15 cellular contexts compared by ENCODE assay signal in the genomic region with DNA sequence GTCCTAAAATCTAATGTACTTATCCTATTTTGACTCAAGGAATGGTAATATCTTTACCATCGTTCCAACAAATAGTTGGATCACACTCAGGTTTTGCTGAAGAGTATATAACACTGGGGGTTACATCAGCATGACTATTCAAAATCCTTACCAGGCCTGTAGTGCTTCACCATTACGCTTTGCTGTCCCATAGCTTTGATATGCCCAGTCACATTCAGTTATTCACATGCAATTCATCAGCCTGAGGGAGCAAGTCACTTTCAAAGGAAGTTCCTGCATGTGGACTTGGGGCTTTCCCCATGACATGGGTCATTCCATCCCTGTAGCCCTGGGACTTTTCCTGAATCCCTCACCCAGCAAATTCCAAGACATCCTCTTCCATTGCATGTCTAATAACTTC.
"Had no signal": no experiment of that assay in that cellular context is flagged by ENCODE, and none has a peak within 500 bp of the region (broad histone marks: within the 10 kb centered on the region; RNA-seq: fewer than 3 reads in every experiment).

No MANE protein-coding gene starts in this region.

- H3K27me3 ChIP-seq: adrenal gland, heart left ventricle, ovary, vagina had no signal

- H3K36me3 Mint-ChIP-seq: activated naive CD4-positive, alpha-beta T cell treated with anti-CD3 and anti-CD28 coated beads, Interleukin-2, amount 10 ng/mL, durations not matched to agents 7 days and 5 days had no signal

- H3K4me3 ChIP-seq: adrenal gland, heart left ventricle, left ventricle myocardium inferior, ovary, thoracic aorta, vagina had no signal

- H3K9me3 ChIP-seq: adrenal gland, heart left ventricle, left ventricle myocardium inferior, ovary, thoracic aorta, vagina had no signal

- H3K4me1 Mint-ChIP-seq: activated B cell treated with CpG ODN at 0.5 μM for 24 hours; activated CD4-positive, alpha-beta T cell treated with anti-CD3 and anti-CD28 coated beads, Interleukin-2, amount 10 ng/mL, durations not matched to agents 7 days and 5 days; activated naive CD4-positive, alpha-beta T cell treated with anti-CD3 and anti-CD28 coated beads, Interleukin-2, amount 10 ng/mL, durations not matched to agents 7 days and 5 days; central memory CD8-positive, alpha-beta T cell; stimulated activated naive CD8-positive, alpha-beta T cell treated with anti-CD3 and anti-CD28 coated beads, Interleukin-15, amount 100 ng/mL, for 72 hours had no signal

- H3K27ac Mint-ChIP-seq: activated B cell treated with CpG ODN at 0.5 μM for 24 hours; activated CD4-positive, alpha-beta T cell treated with anti-CD3 and anti-CD28 coated beads, Interleukin-2, amount 10 ng/mL, durations not matched to agents 7 days and 5 days; activated naive CD4-positive, alpha-beta T cell treated with anti-CD3 and anti-CD28 coated beads, Interleukin-2, amount 10 ng/mL, durations not matched to agents 7 days and 5 days; activated T-helper 2 cell treated with anti-CD3 and anti-CD28 coated beads, Interferon-gamma antibody, Interleukin-2, Interleukin-4, amounts not matched to agents 10 μg/mL and 5 μg/mL and 100 μg/mL, durations not matched to agents 14 hours and 24 hours and 36 hours; endodermal cell had no signal

- H3K27me3 Mint-ChIP-seq: activated B cell treated with CpG ODN at 0.5 μM for 24 hours; activated CD4-positive, alpha-beta T cell treated with anti-CD3 and anti-CD28 coated beads, Interleukin-2, amount 10 ng/mL, durations not matched to agents 7 days and 5 days; activated naive CD4-positive, alpha-beta T cell treated with anti-CD3 and anti-CD28 coated beads, Interleukin-2, amount 10 ng/mL, durations not matched to agents 7 days and 5 days; central memory CD8-positive, alpha-beta T cell; stimulated activated naive CD8-positive, alpha-beta T cell treated with anti-CD3 and anti-CD28 coated beads, Interleukin-15, amount 100 ng/mL, for 72 hours had no signal

- H3K36me3 ChIP-seq: adrenal gland, heart left ventricle, left ventricle myocardium inferior, ovary, thoracic aorta, vagina had no signal

- H3K27ac ChIP-seq: adrenal gland, heart left ventricle, left ventricle myocardium inferior, ovary, thoracic aorta, vagina had no signal

- ATAC-seq: heart left ventricle; stimulated activated naive CD8-positive, alpha-beta T cell treated with anti-CD3 and anti-CD28 coated beads, Interleukin-15, amount 100 ng/mL, for 72 hours had no signal

- DNase-seq: activated B cell treated with CpG ODN at 0.5 μM for 24 hours; activated CD4-positive, alpha-beta T cell treated with anti-CD3 and anti-CD28 coated beads, Interleukin-2, amount 10 ng/mL, durations not matched to agents 7 days and 5 days; activated naive CD4-positive, alpha-beta T cell treated with anti-CD3 and anti-CD28 coated beads, Interleukin-2, amount 10 ng/mL, durations not matched to agents 7 days and 5 days; adrenal gland; dermis blood vessel endothelial cell; endodermal cell; heart left ventricle; left ventricle myocardium inferior; ovary; stimulated activated CD4-positive, alpha-beta T cell treated with anti-CD3 and anti-CD28 coated beads, Interleukin-4, amount 100 ng/mL, for 4 hours; stimulated activated naive CD8-positive, alpha-beta T cell treated with anti-CD3 and anti-CD28 coated beads, Interleukin-15, amount 100 ng/mL, for 72 hours had no signal

- H3K9me3 Mint-ChIP-seq: activated naive CD4-positive, alpha-beta T cell treated with anti-CD3 and anti-CD28 coated beads, Interleukin-2, amount 10 ng/mL, durations not matched to agents 7 days and 5 days; activated T-helper 2 cell treated with anti-CD3 and anti-CD28 coated beads, Interferon-gamma antibody, Interleukin-2, Interleukin-4, amounts not matched to agents 10 μg/mL and 5 μg/mL and 100 μg/mL, durations not matched to agents 14 hours and 24 hours and 36 hours; central memory CD8-positive, alpha-beta T cell had no signal

- H3K4me1 ChIP-seq: adrenal gland, heart left ventricle, left ventricle myocardium inferior, vagina had no signal

- H3K4me3 Mint-ChIP-seq: activated B cell treated with CpG ODN at 0.5 μM for 24 hours; activated CD4-positive, alpha-beta T cell treated with anti-CD3 and anti-CD28 coated beads, Interleukin-2, amount 10 ng/mL, durations not matched to agents 7 days and 5 days; activated naive CD4-positive, alpha-beta T cell treated with anti-CD3 and anti-CD28 coated beads, Interleukin-2, amount 10 ng/mL, durations not matched to agents 7 days and 5 days; central memory CD8-positive, alpha-beta T cell; endodermal cell; stimulated activated naive CD8-positive, alpha-beta T cell treated with anti-CD3 and anti-CD28 coated beads, Interleukin-15, amount 100 ng/mL, for 72 hours had no signal
